Comparison of ENCODE assay signal across 9 cellular contexts in the genomic region with DNA sequence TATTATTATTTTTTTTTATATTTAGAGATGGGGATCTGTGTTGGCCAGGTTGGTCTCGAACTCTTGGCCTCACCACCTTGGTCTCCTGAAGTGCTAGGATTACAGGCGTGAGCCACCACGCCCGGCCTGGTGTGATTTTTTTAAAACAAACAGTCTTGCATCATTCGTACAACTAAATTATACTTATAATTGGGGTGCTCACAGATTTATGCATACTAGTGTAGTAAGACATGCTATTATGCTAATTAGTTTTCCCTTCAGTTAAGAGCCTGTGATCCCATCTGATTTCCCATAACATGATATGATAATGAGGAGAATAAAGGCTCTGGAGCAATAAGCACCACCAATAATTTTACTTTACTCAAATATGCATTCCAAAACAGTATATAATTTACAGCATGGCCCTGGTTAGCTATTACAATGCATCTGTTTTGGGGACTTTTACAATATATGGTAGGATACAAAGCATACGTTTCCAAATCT. TPM values are rescaled to one million over a fixed set of nuclear protein-coding genes. Genes with fewer than 3 reads are reported as not detected.
DNase-seq lines count a peak whose midpoint lies in the region; ATAC-seq, FAIRE-seq and TF ChIP-seq lines count a peak whose summit lies in the region.
"Had no signal": no experiment of that assay in that cellular context is flagged by ENCODE, and none has a peak within 500 bp of the region (broad histone marks: within the 10 kb centered on the region; RNA-seq: fewer than 3 reads in every experiment).

No MANE protein-coding gene starts in this region.

- H3K27me3 ChIP-seq in thoracic aorta (replicated peaks; ENCODE audit: insufficient read depth), result no peaks in the 10 kb centered on the region

- H3K36me3 ChIP-seq in kidney (ENCODE audit: control insufficient read depth in 1 of 2, insufficient read depth in 2 of 2, low read length in 2 of 2), result no peaks in the 10 kb centered on the region
- no peaks in the 10 kb centered on the region for H3K36me3 ChIP-seq in thoracic aorta

- peak overlapping the region in 1 of 2 donors; percentile 52 for H3K27ac ChIP-seq in kidney (ENCODE audit: low read depth in 2 of 2, low read length in 2 of 2)
- peak overlapping the region in 1 of 2 donors; percentile 89 for H3K27ac ChIP-seq in thoracic aorta

- DNase-seq in HFF-Myc (ENCODE audit: extremely low read depth, low read depth) (no peak), kidney (no peak), thoracic aorta (ENCODE audit: low spot score) (no peak), T-helper 17 cell (no peak), NCI-H774 (lab: John Stamatoyannopoulos, UW) (no peak), GM19240 (ENCODE audit: insufficient read length, low spot score) (no peak)
- DNase-seq: activated T-cell treated with anti-CD3 and anti-CD28 coated beads, Interleukin-2, amount 50 U/mL, for 1 hour had no signal

- H3K4me1 ChIP-seq in kidney (ENCODE audit: control insufficient read depth in 1 of 2, insufficient read depth in 1 of 2, low read depth in 1 of 2, low read length in 2 of 2) (peaks cover 11 to 17% of the 10 kb centered on the region in 2 donors), thoracic aorta (ENCODE audit: control insufficient read depth in 1 of 2, low read depth in 2 of 2) (peaks cover 26 to 29% of the 10 kb centered on the region in 2 donors)

- no peak overlapping the region for H3K27ac Mint-ChIP-seq in T-helper 17 cell

- no peaks in the 10 kb centered on the region for H3K36me3 Mint-ChIP-seq in T-helper 17 cell (ENCODE audit: low read depth)

- peaks cover 18% of the 10 kb centered on the region for H3K4me1 Mint-ChIP-seq in T-helper 17 cell

- H3K9me3 ChIP-seq in kidney (ENCODE audit: control insufficient read depth in 1 of 2, low read length in 2 of 2), result no peaks in the 10 kb centered on the region
- no peaks in the 10 kb centered on the region for H3K9me3 ChIP-seq in thoracic aorta
- no peaks in the 10 kb centered on the region for H3K9me3 ChIP-seq in T-helper 17 cell (ENCODE audit: control insufficient read depth, low read length, poor library complexity, severe bottlenecking)

- ATAC-seq in thoracic aorta (ENCODE audit: insufficient number of reproducible peaks, low FRiP score, low read depth), result no peak
- ATAC-seq in T-helper 17 cell, result no peak

- H3K27me3 Mint-ChIP-seq in T-helper 17 cell, result no peaks in the 10 kb centered on the region

- peak overlapping the region; percentile 80 for H3K4me3 ChIP-seq in HFF-Myc (replicated peaks; ENCODE audit: low read depth, low read length)
- peak overlapping the region; percentile 81 for H3K4me3 ChIP-seq in WI38 (ENCODE audit: low read depth, low read length)
- H3K4me3 ChIP-seq in kidney (ENCODE audit: low read length in 2 of 2), result peak overlapping the region; percentile 57 to 77
- peak overlapping the region; percentile 99 for H3K4me3 ChIP-seq in thoracic aorta

- no peak for FAIRE-seq in kidney (lab: Jason Lieb, UNC)
- FAIRE-seq: frontal cortex had no signal

- intact Hi-C loops in kidney (cut with DNase I), result no loop called here

- H3K9ac ChIP-seq in kidney (ENCODE audit: low read length in 2 of 2), result peak overlapping the region in 1 of 2 donors; percentile 78

- TF ChIP-seq CTCF in HFF-Myc (IDR thresholded peaks at IDR 0.05; ENCODE audit: low read depth, low read length, missing control alignments) (no peak), WI38 (IDR thresholded peaks at IDR 0.05; ENCODE audit: low read depth, low read length) (no peak), kidney (IDR thresholded peaks at IDR 0.05; ENCODE audit: borderline replicate concordance, extremely low read depth, insufficient read depth) (no peak), thoracic aorta (IDR thresholded peaks at IDR 0.05) (no peak)

- no peak overlapping the region for H3K4me3 Mint-ChIP-seq in T-helper 17 cell

RNA-seq across cellular contexts. Expression of gene NUDT3, which starts 1.9 kb away (rescaled TPM):
- total RNA-seq in kidney (53.8 TPM), thoracic aorta (10 to 100 TPM; 34.8 to 46.8 TPM), T-helper 17 cell (10 to 100 TPM; 21.1 to 23.2 TPM)
- polyA plus RNA-seq in kidney (ENCODE audit: insufficient read depth, low read depth, low replicate concordance), result 17.7 TPM

RNA-seq across cellular contexts. Expression of gene RPS10, which starts 35.3 kb away (rescaled TPM):
- total RNA-seq in kidney, result 1,138 TPM
- polyA plus RNA-seq in kidney (ENCODE audit: insufficient read depth, low read depth, low replicate concordance), result 2,105 TPM
- 1,000 to 10,000 TPM in 1 of 2 donors, 100 to 1,000 TPM in 1; 975 to 1,344 TPM for total RNA-seq in thoracic aorta
- total RNA-seq in T-helper 17 cell, result 1,000 to 10,000 TPM; 2,447 to 2,547 TPM
